Comparison of ENCODE assay signal across 9 cellular contexts in the genomic region with DNA sequence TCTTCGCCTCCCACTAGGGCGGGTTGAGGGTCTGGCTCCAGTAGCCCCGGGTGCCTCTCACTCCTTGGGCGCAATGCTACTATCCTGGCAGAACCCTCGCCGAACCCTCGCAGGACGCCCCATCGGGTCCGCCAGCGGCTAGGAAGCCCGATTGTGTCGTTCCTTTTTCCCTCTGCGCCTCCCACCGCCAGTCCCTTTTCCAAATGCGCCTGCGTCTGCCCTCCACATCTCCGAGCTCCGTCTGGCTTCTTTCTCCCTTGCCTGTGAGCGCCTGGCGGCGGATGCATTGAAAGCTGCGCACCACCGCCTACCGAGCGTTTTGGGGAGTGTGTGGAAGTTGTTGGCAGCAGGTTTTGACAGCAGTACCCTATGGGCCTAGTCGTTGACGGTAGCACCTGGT. TPM values are rescaled to one million over a fixed set of nuclear protein-coding genes. Genes with fewer than 3 reads are reported as not detected.
DNase-seq lines count a peak whose midpoint lies in the region; ATAC-seq and TF ChIP-seq lines count a peak whose summit lies in the region.
"Had no signal": no experiment of that assay in that cellular context is flagged by ENCODE, and none has a peak within 500 bp of the region (broad histone marks: within the 10 kb centered on the region; RNA-seq: fewer than 3 reads in every experiment).

No MANE protein-coding gene starts in this region.

- peaks cover 0 to 6% of the 10 kb centered on the region in 2 donors for H3K4me1 ChIP-seq in adrenal gland (replicated peaks in 1 of 2)

- WGBS in adrenal gland, 4 donors = 43 to 72% (median 54%) methylated on average over 25 to 28 of the region's 28 CpGs

- peak in 1 of 2 donors; percentile 57 for TF ChIP-seq POLR2A in adrenal gland (IDR thresholded peaks at IDR 0.05)

- peak overlapping the region in 2 of 4 donors; percentile 19 to 30 for H3K4me3 ChIP-seq in adrenal gland

- no peaks in the 10 kb centered on the region for H3K36me3 ChIP-seq in adrenal gland (replicated peaks in 1 of 2)

- DNase-seq in DMS 273 treated with DMSO at 0.1 percent for 48 hours (lab: John Stamatoyannopoulos, UW) (peak; percentile 23), adrenal gland (peak; percentile 53 to 77 (median 69)), left cardiac atrium (peak; percentile 58), progenitor cell of endocrine pancreas (ENCODE audit: low spot score, unreplicated experiment) (no peak), RKO (ENCODE audit: low spot score) (no peak), NCI-H2171 (lab: John Stamatoyannopoulos, UW) (no peak)

- ATAC-seq in left cardiac atrium = peak; percentile 76 to 85
- no peak for ATAC-seq in GM21737 (IDR thresholded peaks at IDR 0.05; ENCODE audit: unreplicated experiment)
- no peak for ATAC-seq in GM18519 (IDR thresholded peaks at IDR 0.05; ENCODE audit: low FRiP score, unreplicated experiment)

- H3K27me3 ChIP-seq in adrenal gland = no peaks in the 10 kb centered on the region

- peaks cover 27% of the 10 kb centered on the region for H3K27me3 Mint-ChIP-seq in progenitor cell of endocrine pancreas

- no peaks in the 10 kb centered on the region for H3K9me3 ChIP-seq in adrenal gland (replicated peaks in 1 of 3)

- intact Hi-C loops in adrenal gland (cut with DNase I) = no loop called here
- intact Hi-C loops in left cardiac atrium (cut with DNase I) = no loop called here

- TF ChIP-seq CTCF in adrenal gland (IDR thresholded peaks at IDR 0.05) = peak in 5 of 6 experiments; percentile 38 to 52 (median 46)
- TF ChIP-seq CTCF in progenitor cell of endocrine pancreas (IDR thresholded peaks at IDR 0.05; ENCODE audit: unreplicated experiment) = peak; percentile 44

- H3K36me3 Mint-ChIP-seq in progenitor cell of endocrine pancreas (ENCODE audit: insufficient read depth) = no peaks in the 10 kb centered on the region

- H3K27ac ChIP-seq in adrenal gland = peak overlapping the region in 3 of 5 donors; percentile 28 to 51 (median 30)

- H3K27ac Mint-ChIP-seq in progenitor cell of endocrine pancreas = peak overlapping the region; percentile 33

- peaks cover 6% of the 10 kb centered on the region for H3K4me1 Mint-ChIP-seq in progenitor cell of endocrine pancreas (ENCODE audit: low read depth)

- peak overlapping the region; percentile 66 for H3K4me3 Mint-ChIP-seq in progenitor cell of endocrine pancreas (ENCODE audit: low read depth)

- no peaks in the 10 kb centered on the region for H3K9me3 Mint-ChIP-seq in progenitor cell of endocrine pancreas (ENCODE audit: low read depth)

RNA-seq across cellular contexts. Expression of a gene that starts 1.0 kb away (rescaled TPM):
- total RNA-seq in adrenal gland (10 to 100 TPM in 6 of 8 donors, 1 to 10 TPM in 2; 7.6 to 34.7 (median 18.9) TPM), left cardiac atrium (10 to 100 TPM in 1 of 2 donors, 1 to 10 TPM in 1; 1.4 to 12.3 TPM), progenitor cell of endocrine pancreas (5.9 and 7.4 TPM in 2 replicates)
- polyA plus RNA-seq in adrenal gland = 10 to 100 TPM; 11.5 to 26.1 (median 16.9) TPM
- total RNA-seq: mononuclear cell had no signal

Comparison
In these comparisons a context has a peak if more than half of its experiments do, and no peak if none do; other contexts are left out.
1. DNase-seq: peak in DMS 273 treated with DMSO at 0.1 percent for 48 hours (single experiment), adrenal gland (7 of 7) and left cardiac atrium (single experiment); none in progenitor cell of endocrine pancreas (single experiment), RKO (single experiment) and NCI-H2171 (single experiment).
2. ATAC-seq: peak in left cardiac atrium (2 of 2); none in GM21737 (single experiment) and GM18519 (single experiment).